In genomic region chr15:82132742-82133141, GRCh38 we compare ENCODE assay signal across 13 cellular contexts.
A peak's percentile ranks its signal among the peaks of the same experiment; 100 is the strongest.
DNase-seq lines count a peak whose midpoint lies in the region; ATAC-seq and TF ChIP-seq lines count a peak whose summit lies in the region.
"Had no signal": no experiment of that assay in that cellular context is flagged by ENCODE, and none has a peak within 500 bp of the region (broad histone marks: within the 10 kb centered on the region; RNA-seq: fewer than 3 reads in every experiment).

No MANE protein-coding gene starts in this region.

- H3K4me2 ChIP-seq in HCT116 (ENCODE audit: low read length) (peak overlapping the region; percentile 29), smooth muscle cell (no peak overlapping the region)

- POLR2A ChIA-PET in HCT116 (lab: Charles Lee), result no interaction called here

- no peak for TF ChIP-seq POLR2A in HCT116 (IDR thresholded peaks at IDR 0.05; ENCODE audit: borderline replicate concordance, extremely low read depth, insufficient read depth, insufficient read length)

- no peaks in the 10 kb centered on the region; a peak in 2 of 4 replicates for H3K36me3 ChIP-seq in HCT116 (ENCODE audit: control insufficient read depth in 1 of 2, insufficient read depth in 2 of 2, low read length in 2 of 2)
- no peaks in the 10 kb centered on the region for H3K36me3 ChIP-seq in smooth muscle cell (ENCODE audit: low read depth)

- no peaks in the 10 kb centered on the region for H3K79me2 ChIP-seq in HCT116 (ENCODE audit: insufficient read depth, low read length)
- H3K79me2 ChIP-seq in smooth muscle cell (ENCODE audit: low read depth), result no peaks in the 10 kb centered on the region

- WGBS in smooth muscle cell (ENCODE audit: low lambda C conversion rate), result 40% methylated on average over 2 of the region's 2 CpGs

- no peaks in the 10 kb centered on the region for H3F3A ChIP-seq in smooth muscle cell (ENCODE audit: low read depth)

- H3K4me1 ChIP-seq in HCT116 (ENCODE audit: control insufficient read depth in 1 of 2, insufficient read depth in 2 of 2, low read length in 2 of 2), result peaks cover 0 to 14% of the 10 kb centered on the region in 2 experiments; a peak in 2 of 4 replicates
- no peaks in the 10 kb centered on the region for H3K4me1 ChIP-seq in smooth muscle cell (ENCODE audit: low read depth)

- H3K27me3 ChIP-seq in HCT116 (ENCODE audit: insufficient read depth, low read length) (no peaks in the 10 kb centered on the region), smooth muscle cell (ENCODE audit: low read depth) (no peaks in the 10 kb centered on the region)

- no peak overlapping the region for H3K27ac ChIP-seq in HCT116 (ENCODE audit: low read depth, low read length)
- H3K27ac ChIP-seq in smooth muscle cell (ENCODE audit: low read depth), result peak overlapping the region; percentile 58
- H3K27ac ChIP-seq: HL-60 had no signal

- TF ChIP-seq RAD21 in HCT116 (IDR thresholded peaks at IDR 0.05; ENCODE audit: low read depth), result no peak

- TF ChIP-seq CTCF in HCT116 (IDR thresholded peaks at IDR 0.05 in 2 of 3, conservative IDR thresholded peaks at IDR 0.05 in 1 of 3; ENCODE audit: borderline replicate concordance in 1 of 3, insufficient read depth in 1 of 3, low read depth in 2 of 3, low read length in 2 of 3) (no peak), fibroblast of villous mesenchyme (IDR thresholded peaks at IDR 0.05; ENCODE audit: insufficient read depth, low read depth, low read length) (no peak), smooth muscle cell (IDR thresholded peaks at IDR 0.05; ENCODE audit: borderline replicate concordance, insufficient read depth, poor library complexity, severe bottlenecking) (no peak)

- H4K20me1 ChIP-seq in HCT116 (ENCODE audit: insufficient read depth) (no peaks in the 10 kb centered on the region), smooth muscle cell (ENCODE audit: low read depth) (no peaks in the 10 kb centered on the region)

- ATAC-seq in HCT116 (peak; percentile 86), GM21526 (IDR thresholded peaks at IDR 0.05; ENCODE audit: low FRiP score, unreplicated experiment) (no peak)
- ATAC-seq: activated CD8-positive, alpha-beta T cell treated with anti-CD3 and anti-CD28 coated beads, Interleukin-2, amount 10 ng/mL, durations not matched to agents 7 days and 5 days had no signal

- H2AFZ ChIP-seq in HCT116 (ENCODE audit: low read depth, low read length, poor library complexity, severe bottlenecking), result no peak overlapping the region
- no peak overlapping the region for H2AFZ ChIP-seq in smooth muscle cell (ENCODE audit: low read depth)

- H3K4me3 ChIP-seq in HCT116 (replicated peaks in 1 of 2; ENCODE audit: low read depth in 1 of 2, low read length in 2 of 2) (no peak overlapping the region), fibroblast of villous mesenchyme (ENCODE audit: low read depth, low read length) (no peak overlapping the region), smooth muscle cell (no peak overlapping the region)

- H3K9me2 ChIP-seq in HCT116 (ENCODE audit: insufficient read depth), result no peaks in the 10 kb centered on the region

- H3K9ac ChIP-seq in HCT116 (ENCODE audit: low read length) (no peak overlapping the region), smooth muscle cell (ENCODE audit: low read depth) (no peak overlapping the region)

- BruUV-seq in HCT116 (replicated peaks; lab: Mats Ljungman, UMichigan), result no TSS peak

- intact Hi-C loops in HCT116 (cut with micrococcal nuclease), result no loop called here
- intact Hi-C loops in posterior cingulate gyrus (cut with DNase I), result no loop called here

- DNase-seq in HCT116 (ENCODE audit: low read depth, low spot score) (no peak), T1000 (lab: John Stamatoyannopoulos, UW) (peak; percentile 36), fibroblast of villous mesenchyme (ENCODE audit: low read depth) (peak; percentile 69), smooth muscle cell (lab: John Stamatoyannopoulos, UW; ENCODE audit: unreplicated experiment) (no peak), posterior cingulate gyrus (no peak), NCI-H1092 (lab: John Stamatoyannopoulos, UW) (no peak), COLO829 (ENCODE audit: low spot score) (no peak)
- DNase-seq: activated CD8-positive, alpha-beta T cell treated with anti-CD3 and anti-CD28 coated beads, Interleukin-2, amount 10 ng/mL, durations not matched to agents 7 days and 5 days; endodermal cell; NCI-H1105 treated with DMSO at 0.1 percent for 48 hours; stimulated activated CD4-positive, alpha-beta T cell treated with anti-CD3 and anti-CD28 coated beads, Interleukin-12 subunit alpha, Interleukin-12 subunit beta, amount 100 ng/mL, for 4 hours had no signal

- RAD21 ChIA-PET in HCT116 (lab: Charles Lee; ENCODE audit: low non-redundant PET in 1 of 2, low total read pairs in 2 of 2, uncharacterized antibody in 2 of 2, unreplicated experiment in 2 of 2), result no interaction called here

- no peaks in the 10 kb centered on the region for H3K9me3 ChIP-seq in HCT116 (ENCODE audit: control insufficient read depth in 1 of 2, insufficient read depth in 1 of 2, low read depth in 1 of 2, low read length in 2 of 2)
- H3K9me3 ChIP-seq in smooth muscle cell (replicated peaks; ENCODE audit: low read depth), result no peaks in the 10 kb centered on the region

- CTCF ChIA-PET in HCT116 (lab: Charles Lee), result no interaction called here

TF ChIP-seq in HCT116, 20 proteins besides CTCF, POLR2A, EP300 and RAD21 (continues in another document):
- TF ChIP-seq FOSL1 (IDR thresholded peaks at IDR 0.05; ENCODE audit: low read depth) (peak; percentile 51), EGR1 (IDR thresholded peaks at IDR 0.05; ENCODE audit: low read depth) (no peak), ZBTB33 (IDR thresholded peaks at IDR 0.05; ENCODE audit: extremely low read depth, insufficient replicate concordance, low read length) (no peak), SRF (IDR thresholded peaks at IDR 0.05; ENCODE audit: low read depth) (no peak), ZFX (IDR thresholded peaks at IDR 0.05) (no peak), CEBPB (IDR thresholded peaks at IDR 0.05; ENCODE audit: low read depth) (no peak), POLR2AphosphoS5 (IDR thresholded peaks at IDR 0.05; ENCODE audit: low read depth, low read length) (no peak), CBX3 (IDR thresholded peaks at IDR 0.05; ENCODE audit: low read depth) (no peak), ZNF274 (IDR thresholded peaks at IDR 0.05; ENCODE audit: low read depth, low read length) (no peak), ELF1 (IDR thresholded peaks at IDR 0.05; ENCODE audit: borderline replicate concordance, low read depth) (no peak), MAX (IDR thresholded peaks at IDR 0.05) (no peak), EZH2 (IDR thresholded peaks at IDR 0.05) (no peak), REST (IDR thresholded peaks at IDR 0.05; ENCODE audit: low read depth) (no peak), SIN3A (IDR thresholded peaks at IDR 0.05; ENCODE audit: low read depth) (no peak), JUND (IDR thresholded peaks at IDR 0.05) (peak; percentile 42; the same call in 1 of the 2 replicates), SP1 (IDR thresholded peaks at IDR 0.05; ENCODE audit: low read depth) (peak; percentile 23; the same call in 1 of the 2 replicates), ATF3 (IDR thresholded peaks at IDR 0.05) (no peak), EZH2phosphoT487 (IDR thresholded peaks at IDR 0.05; ENCODE audit: borderline replicate concordance) (no peak)

Comparison
In these comparisons a context has a peak if more than half of its experiments do, and no peak if none do; other contexts are left out.
1. DNase-seq: peak in T1000 (single experiment) and fibroblast of villous mesenchyme (single experiment); none in HCT116 (single experiment), smooth muscle cell (single experiment), posterior cingulate gyrus (0 of 10), NCI-H1092 (single experiment) and COLO829 (single experiment).